ENCODE assay signal across 11 cellular contexts in genomic region chr15:78620839-78621421, GRCh38. TPM values are rescaled to one million over a fixed set of nuclear protein-coding genes. Genes with fewer than 3 reads are reported as not detected.
DNase-seq lines count a peak whose midpoint lies in the region; ATAC-seq and TF ChIP-seq lines count a peak whose summit lies in the region.
"Had no signal": no experiment of that assay in that cellular context is flagged by ENCODE, and none has a peak within 500 bp of the region (broad histone marks: within the 10 kb centered on the region; RNA-seq: fewer than 3 reads in every experiment).

Gene CHRNA3 (minus strand): TSS chr15:78620996. CDS start chr15:78620794, 202 bp downstream.

- H3K4me2 ChIP-seq in mesenchymal stem cell (ENCODE audit: low read length, poor library complexity, severe bottlenecking) = peak within 1 kb of the TSS; percentile 76

- no peak within 1 kb of the TSS for H2AK5ac ChIP-seq in mesenchymal stem cell (ENCODE audit: low read length, severe bottlenecking)

- H3K27me3 Mint-ChIP-seq in activated T-cell treated with anti-CD3 and anti-CD28 coated beads, Interleukin-2, amount 50 U/mL, for 4 hours (ENCODE audit: low read depth) = peaks cover 46% of the 10 kb centered on the region
- H3K27me3 Mint-ChIP-seq in activated naive CD8-positive, alpha-beta T cell treated with anti-CD3 and anti-CD28 coated beads for 36 hours = peaks cover 54% of the 10 kb centered on the region
- peaks cover 47% of the 10 kb centered on the region for H3K27me3 Mint-ChIP-seq in activated CD4-positive, alpha-beta T cell treated with anti-CD3 and anti-CD28 coated beads, Interleukin-2, amount 10 ng/mL, durations not matched to agents 7 days and 5 days

- H3K9me3 ChIP-seq in mesenchymal stem cell (ENCODE audit: control insufficient read depth, low read length) (no peaks in the 10 kb centered on the region), suprapubic skin (no peaks in the 10 kb centered on the region)

- no peak within 1 kb of the TSS for H3K4me3 Mint-ChIP-seq in activated T-cell treated with anti-CD3 and anti-CD28 coated beads, Interleukin-2, amount 50 U/mL, for 4 hours
- peak within 1 kb of the TSS; percentile 29 for H3K4me3 Mint-ChIP-seq in activated naive CD8-positive, alpha-beta T cell treated with anti-CD3 and anti-CD28 coated beads for 36 hours
- H3K4me3 Mint-ChIP-seq in activated CD4-positive, alpha-beta T cell treated with anti-CD3 and anti-CD28 coated beads, Interleukin-2, amount 10 ng/mL, durations not matched to agents 7 days and 5 days = no peak within 1 kb of the TSS

- no peak within 1 kb of the TSS for H3K18ac ChIP-seq in mesenchymal stem cell (ENCODE audit: low read depth in 1 of 2, low read length in 2 of 2)

- no peak within 1 kb of the TSS for H2BK12ac ChIP-seq in mesenchymal stem cell (ENCODE audit: low read length in 2 of 2)

- peak within 1 kb of the TSS; percentile 18 to 40 for H3K4me3 ChIP-seq in mesenchymal stem cell (ENCODE audit: insufficient read depth in 1 of 2, low read depth in 1 of 2, low read length in 2 of 2)
- H3K4me3 ChIP-seq in suprapubic skin = peak within 1 kb of the TSS; percentile 52

- H3K36me3 Mint-ChIP-seq in activated T-cell treated with anti-CD3 and anti-CD28 coated beads, Interleukin-2, amount 50 U/mL, for 4 hours (ENCODE audit: insufficient read depth) = no peaks in the 10 kb centered on the region
- no peaks in the 10 kb centered on the region for H3K36me3 Mint-ChIP-seq in activated naive CD8-positive, alpha-beta T cell treated with anti-CD3 and anti-CD28 coated beads for 36 hours
- H3K36me3 Mint-ChIP-seq in activated CD4-positive, alpha-beta T cell treated with anti-CD3 and anti-CD28 coated beads, Interleukin-2, amount 10 ng/mL, durations not matched to agents 7 days and 5 days (ENCODE audit: low read depth) = no peaks in the 10 kb centered on the region

- H3K14ac ChIP-seq in mesenchymal stem cell (ENCODE audit: low read length in 2 of 2) = no peak within 1 kb of the TSS

- no peak for DNase-seq in activated T-cell treated with anti-CD3 and anti-CD28 coated beads, Interleukin-2, amount 50 U/mL, for 4 hours
- DNase-seq in activated T-cell treated with anti-CD3 and anti-CD28 coated beads for 4 hours (no peak), mesenchymal stem cell (no peak), suprapubic skin (ENCODE audit: low spot score in 2 of 2) (peak in 1 of 2 donors; percentile 48), NCI-H1436 (lab: John Stamatoyannopoulos, UW) (no peak), SKM-1 treated with dmso at 0.1 percent for 144 hours (lab: John Stamatoyannopoulos, UW; ENCODE audit: unreplicated experiment) (no peak)
- DNase-seq in activated naive CD8-positive, alpha-beta T cell treated with anti-CD3 and anti-CD28 coated beads for 36 hours = no peak
- no peak for DNase-seq in activated CD4-positive, alpha-beta T cell treated with anti-CD3 and anti-CD28 coated beads, Interleukin-2, amount 10 ng/mL, durations not matched to agents 7 days and 5 days

- H3K27ac ChIP-seq in mesenchymal stem cell (ENCODE audit: low read length, poor library complexity, severe bottlenecking) (no peak within 1 kb of the TSS), suprapubic skin (no peak within 1 kb of the TSS)

- H2BK15ac ChIP-seq in mesenchymal stem cell (ENCODE audit: low read depth, poor library complexity, severe bottlenecking) = no peak within 1 kb of the TSS

- H3K36me3 ChIP-seq in mesenchymal stem cell (ENCODE audit: control insufficient read depth in 1 of 2, insufficient read depth in 2 of 2, low read depth in 1 of 2, low read length in 2 of 2) (no peaks in the 10 kb centered on the region), suprapubic skin (no peaks in the 10 kb centered on the region)

- no peak within 1 kb of the TSS for H3K9ac ChIP-seq in mesenchymal stem cell (ENCODE audit: low read length)

- no peak within 1 kb of the TSS for H2BK120ac ChIP-seq in mesenchymal stem cell (ENCODE audit: low read depth, low read length)

- H2AFZ ChIP-seq in mesenchymal stem cell (ENCODE audit: low read depth, low read length) = no peak within 1 kb of the TSS

- no peak within 1 kb of the TSS for H4K91ac ChIP-seq in mesenchymal stem cell (ENCODE audit: low read length)

- peak within 1 kb of the TSS in 1 of 2 experiments; percentile 81 for H3K23ac ChIP-seq in mesenchymal stem cell (ENCODE audit: low read length in 2 of 2)

- H3K27me3 ChIP-seq in mesenchymal stem cell (ENCODE audit: control insufficient read depth in 1 of 2, insufficient read depth in 1 of 2, low read length in 2 of 2) = peaks cover 54 to 72% of the 10 kb centered on the region in 2 experiments
- H3K27me3 ChIP-seq in suprapubic skin = peaks cover 54% of the 10 kb centered on the region

- no peak within 1 kb of the TSS for H2BK5ac ChIP-seq in mesenchymal stem cell (ENCODE audit: low read depth, low read length, poor library complexity, severe bottlenecking)

- POLR2A ChIA-PET in activated CD4-positive, alpha-beta T cell treated with anti-CD3 and anti-CD28 coated beads, Interleukin-2, amount 10 ng/mL, durations not matched to agents 7 days and 5 days (lab: Charles Lee) = interaction anchor here (0.6 kb wide), 1 partner anchor 693 kb away, joined by 3 read pairs; no protein-coding TSS in a partner anchor

- H3K4me1 ChIP-seq in mesenchymal stem cell (ENCODE audit: control insufficient read depth, insufficient read depth, low read depth, low read length) (peaks cover 14% of the 10 kb centered on the region), suprapubic skin (peaks cover 19% of the 10 kb centered on the region)

- CTCF ChIA-PET in activated CD4-positive, alpha-beta T cell treated with anti-CD3 and anti-CD28 coated beads, Interleukin-2, amount 10 ng/mL, durations not matched to agents 7 days and 5 days (lab: Charles Lee) = no interaction called here

- no peak within 1 kb of the TSS for H3K4ac ChIP-seq in mesenchymal stem cell (ENCODE audit: low read depth in 1 of 2, low read length in 2 of 2)

- TF ChIP-seq POLR2A in suprapubic skin (IDR thresholded peaks at IDR 0.05) = no peak

- 3% methylated on average over 37 of the region's 61 CpGs for WGBS in mesenchymal stem cell
- whole genome bisulfite sequencing in suprapubic skin = 29% methylated on average over 3 of the region's 61 CpGs

- H4K8ac ChIP-seq in mesenchymal stem cell (ENCODE audit: low read length) = no peak within 1 kb of the TSS

- H3K9me3 Mint-ChIP-seq in activated T-cell treated with anti-CD3 and anti-CD28 coated beads, Interleukin-2, amount 50 U/mL, for 4 hours = no peaks in the 10 kb centered on the region
- H3K9me3 Mint-ChIP-seq in activated naive CD8-positive, alpha-beta T cell treated with anti-CD3 and anti-CD28 coated beads for 36 hours = no peaks in the 10 kb centered on the region
- no peaks in the 10 kb centered on the region for H3K9me3 Mint-ChIP-seq in activated CD4-positive, alpha-beta T cell treated with anti-CD3 and anti-CD28 coated beads, Interleukin-2, amount 10 ng/mL, durations not matched to agents 7 days and 5 days

- peaks cover 10% of the 10 kb centered on the region for H3K4me1 Mint-ChIP-seq in activated T-cell treated with anti-CD3 and anti-CD28 coated beads, Interleukin-2, amount 50 U/mL, for 4 hours (ENCODE audit: low read depth)
- peaks cover 16% of the 10 kb centered on the region for H3K4me1 Mint-ChIP-seq in activated naive CD8-positive, alpha-beta T cell treated with anti-CD3 and anti-CD28 coated beads for 36 hours
- H3K4me1 Mint-ChIP-seq in activated CD4-positive, alpha-beta T cell treated with anti-CD3 and anti-CD28 coated beads, Interleukin-2, amount 10 ng/mL, durations not matched to agents 7 days and 5 days = peaks cover 5% of the 10 kb centered on the region

- no peaks in the 10 kb centered on the region for H3K79me1 ChIP-seq in mesenchymal stem cell (replicated peaks; ENCODE audit: low read length, poor library complexity, severe bottlenecking)

- ATAC-seq in activated T-cell treated with anti-CD3 and anti-CD28 coated beads, Interleukin-2, amount 50 U/mL, for 4 hours = peak; percentile 17 to 24

- TF ChIP-seq EP300 in suprapubic skin (IDR thresholded peaks at IDR 0.05) = no peak

- H3K27ac Mint-ChIP-seq in activated naive CD8-positive, alpha-beta T cell treated with anti-CD3 and anti-CD28 coated beads for 36 hours = no peak within 1 kb of the TSS
- no peak within 1 kb of the TSS for H3K27ac Mint-ChIP-seq in activated CD4-positive, alpha-beta T cell treated with anti-CD3 and anti-CD28 coated beads, Interleukin-2, amount 10 ng/mL, durations not matched to agents 7 days and 5 days

- no peak for TF ChIP-seq CTCF in suprapubic skin (IDR thresholded peaks at IDR 0.05)

RNA-seq across cellular contexts. Expression of gene CHRNA3, which starts in this region (rescaled TPM):
- total RNA-seq in activated T-cell treated with anti-CD3 and anti-CD28 coated beads, Interleukin-2, amount 50 U/mL, for 4 hours = not detected
- not detected for total RNA-seq in activated naive CD8-positive, alpha-beta T cell treated with anti-CD3 and anti-CD28 coated beads for 36 hours
- polyA plus RNA-seq in mesenchymal stem cell (2013, experiment 1 of 2) = 0.06 TPM
- polyA plus RNA-seq in mesenchymal stem cell (2013, experiment 2 of 2) = not detected
- total RNA-seq in suprapubic skin = 1 to 10 TPM in 2 of 4 donors, under 1 TPM in 1, not detected in 1; 0.70 to 1.9 (median 1.6) TPM
- total RNA-seq in activated CD4-positive, alpha-beta T cell treated with anti-CD3 and anti-CD28 coated beads, Interleukin-2, amount 10 ng/mL, durations not matched to agents 7 days and 5 days = not detected
- total RNA-seq: activated CD8-positive, alpha-beta memory T cell treated with anti-CD3 and anti-CD28 coated beads for 36 hours; pulmonary artery endothelial cell; ureter had no signal

Comparison
In these comparisons a context has a peak if more than half of its experiments do, and no peak if none do; other contexts are left out.
1. Peak in ATAC-seq in activated T-cell treated with anti-CD3 and anti-CD28 coated beads, Interleukin-2, amount 50 U/mL, for 4 hours; RNA of the gene not detected or under 1 TPM.